In genomic region chr11:95789506-95790122, GRCh38 we compare ENCODE assay signal across 8 cellular contexts. TPM values are rescaled to one million over a fixed set of nuclear protein-coding genes. Genes with fewer than 3 reads are reported as not detected.
A peak's percentile ranks its signal among the peaks of the same experiment; 100 is the strongest.
DNase-seq lines count a peak whose midpoint lies in the region; ATAC-seq and TF ChIP-seq lines count a peak whose summit lies in the region.

Gene FAM76B, minus strand, starts transcription at chr11:95789782. Its CDS starts 304 bp downstream, at chr11:95789478.

- TF ChIP-seq CTCF in VCaP (conservative IDR thresholded peaks at IDR 0.05) (no peak), breast epithelium (IDR thresholded peaks at IDR 0.05) (no peak)

- H3K79me2 ChIP-seq in ACC112 (ENCODE audit: control insufficient read depth, insufficient read depth, low read length, unreplicated experiment): peaks cover 58% of the 10 kb centered on the region

- peak within 1 kb of the TSS; percentile 82 for H3K4me3 ChIP-seq in ACC112 (ENCODE audit: low read depth, low read length)
- H3K4me3 ChIP-seq in breast epithelium: peak within 1 kb of the TSS; percentile 89 to 94 (median 91)
- peak within 1 kb of the TSS; percentile 98 for H3K4me3 ChIP-seq in iPS-18c (ENCODE audit: insufficient read depth, low read depth, low read length)
- peak within 1 kb of the TSS; percentile 86 to 94 (median 93) for H3K4me3 ChIP-seq in skeletal muscle tissue (ENCODE audit: low read length in 3 of 3)

- intact Hi-C loops in breast epithelium (cut with DNase I; ENCODE audit: low total_unique reads): no loop called here

- TF ChIP-seq POLR2A in breast epithelium (IDR thresholded peaks at IDR 0.05): peak; percentile 87

- ATAC-seq in GM18870 (IDR thresholded peaks at IDR 0.05; ENCODE audit: unreplicated experiment): peak; percentile 68
- ATAC-seq in HG03135 (IDR thresholded peaks at IDR 0.05; ENCODE audit: unreplicated experiment): peak; percentile 70

- peak within 1 kb of the TSS; percentile 94 to 97 (median 96) for H3K9ac ChIP-seq in skeletal muscle tissue (ENCODE audit: low read depth in 1 of 3, low read length in 3 of 3)

- H3K27me3 ChIP-seq in ACC112 (ENCODE audit: insufficient read depth, low read length): no peaks in the 10 kb centered on the region
- H3K27me3 ChIP-seq in breast epithelium: no peaks in the 10 kb centered on the region
- no peaks in the 10 kb centered on the region for H3K27me3 ChIP-seq in skeletal muscle tissue (ENCODE audit: control insufficient read depth in 3 of 3, insufficient read depth in 3 of 3, low read length in 3 of 3)

- peak within 1 kb of the TSS; percentile 71 for H2AFZ ChIP-seq in ACC112 (ENCODE audit: low read length, unreplicated experiment)

- H3K9me3 ChIP-seq in breast epithelium (no peaks in the 10 kb centered on the region), iPS-18c (ENCODE audit: control insufficient read depth, insufficient read depth, low read length) (no peaks in the 10 kb centered on the region), skeletal muscle tissue (ENCODE audit: control insufficient read depth in 3 of 3, low read length in 3 of 3) (no peaks in the 10 kb centered on the region)

- H3K36me3 ChIP-seq in ACC112 (ENCODE audit: insufficient read depth, low read length) (peaks cover 16% of the 10 kb centered on the region), breast epithelium (peaks cover 7% of the 10 kb centered on the region), skeletal muscle tissue (ENCODE audit: control insufficient read depth in 3 of 3, insufficient read depth in 3 of 3, low read length in 3 of 3) (peaks cover 4 to 25% (median 15%) of the 10 kb centered on the region in 3 donors)

- DNase-seq in NCI-H2196 treated with DMSO at 0.1 percent for 48 hours (lab: John Stamatoyannopoulos, UW; ENCODE audit: unreplicated experiment) (peak; percentile 97), breast epithelium (ENCODE audit: low spot score in 2 of 2) (peak; percentile 96 to 97)

- H3K27ac ChIP-seq in ACC112 (ENCODE audit: low read depth, low read length): peak within 1 kb of the TSS; percentile 91
- peak within 1 kb of the TSS; percentile 96 for H3K27ac ChIP-seq in VCaP
- peak within 1 kb of the TSS; percentile 98 to 99 for H3K27ac ChIP-seq in breast epithelium
- H3K27ac ChIP-seq in skeletal muscle tissue (ENCODE audit: low read depth, low read length): peak within 1 kb of the TSS; percentile 98

- H3K4me1 ChIP-seq in ACC112 (ENCODE audit: control insufficient read depth, insufficient read depth, low read length, unreplicated experiment) (peaks cover 27% of the 10 kb centered on the region), breast epithelium (peaks cover 0 to 9% of the 10 kb centered on the region in 2 donors), skeletal muscle tissue (ENCODE audit: control insufficient read depth in 3 of 3, insufficient read depth in 3 of 3, low read length in 3 of 3) (peaks cover 15 to 20% (median 16%) of the 10 kb centered on the region in 3 donors)

RNA-seq across cellular contexts. Expression of gene FAM76B, which starts in this region (rescaled TPM):
- total RNA-seq in breast epithelium: 10 to 100 TPM; 42.1 to 69.7 (median 48.8) TPM
- total RNA-seq in skeletal muscle tissue: 12.0 TPM

Comparison
In these comparisons a context has a peak if more than half of its experiments do, and no peak if none do; other contexts are left out.
1. Peak in every context shown above with its lines: DNase-seq, ATAC-seq, H3K4me3 ChIP-seq and H3K27ac ChIP-seq.